In the genomic region with DNA sequence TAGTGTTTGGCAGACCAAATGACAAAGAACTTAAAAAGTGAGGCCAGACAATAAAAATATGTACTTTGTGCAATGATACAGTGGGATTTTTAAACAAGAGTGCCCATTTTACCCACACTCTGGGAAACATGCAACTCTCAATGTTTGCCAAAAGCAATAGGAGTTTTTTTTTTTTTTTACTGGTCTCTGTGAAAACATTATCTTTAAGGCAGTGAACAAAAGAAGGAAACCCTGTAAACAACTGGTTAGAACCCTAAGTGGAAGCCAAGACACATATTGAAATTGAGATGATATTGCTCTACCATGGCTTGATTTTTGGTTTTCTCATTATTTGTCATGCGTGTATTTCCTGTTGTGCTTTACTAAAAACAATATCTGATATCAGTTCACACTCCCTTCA, we compare ENCODE assay signal across 17 cellular contexts.
A peak's percentile ranks its signal among the peaks of the same experiment; 100 is the strongest.
DNase-seq lines count a peak whose midpoint lies in the region; ATAC-seq and TF ChIP-seq lines count a peak whose summit lies in the region.
"Had no signal": no experiment of that assay in that cellular context is flagged by ENCODE, and none has a peak within 500 bp of the region (broad histone marks: within the 10 kb centered on the region; RNA-seq: fewer than 3 reads in every experiment).

No MANE protein-coding gene starts in this region.

- H3K4me1 Mint-ChIP-seq in activated CD4-positive, alpha-beta T cell treated with anti-CD3 and anti-CD28 coated beads, Interleukin-2, amount 10 ng/mL, durations not matched to agents 24 days and 14 days, result peaks cover 40% of the 10 kb centered on the region
- H3K4me1 Mint-ChIP-seq in activated CD4-positive, alpha-beta T cell treated with anti-CD3 and anti-CD28 coated beads, Interleukin-2, amount 10 ng/mL, durations not matched to agents 7 days and 5 days, result peaks cover 45% of the 10 kb centered on the region
- H3K4me1 Mint-ChIP-seq in endothelial cell (ENCODE audit: unreplicated experiment), result peaks cover 30% of the 10 kb centered on the region
- peaks cover 34% of the 10 kb centered on the region for H3K4me1 Mint-ChIP-seq in activated CD8-positive, alpha-beta T cell treated with anti-CD3 and anti-CD28 coated beads for 36 hours (ENCODE audit: low read depth)

- H3K27ac Mint-ChIP-seq in activated CD4-positive, alpha-beta T cell treated with anti-CD3 and anti-CD28 coated beads, Interleukin-2, amount 10 ng/mL, durations not matched to agents 24 days and 14 days, result peak overlapping the region; percentile 13
- H3K27ac Mint-ChIP-seq in activated CD4-positive, alpha-beta T cell treated with anti-CD3 and anti-CD28 coated beads, Interleukin-2, amount 10 ng/mL, durations not matched to agents 7 days and 5 days, result no peak overlapping the region
- peak overlapping the region; percentile 61 for H3K27ac Mint-ChIP-seq in endothelial cell (ENCODE audit: unreplicated experiment)
- no peak overlapping the region for H3K27ac Mint-ChIP-seq in activated CD8-positive, alpha-beta T cell treated with anti-CD3 and anti-CD28 coated beads for 36 hours
- H3K27ac Mint-ChIP-seq: CD4-positive, CD25-positive, alpha-beta regulatory T cell had no signal

- CTCF ChIA-PET in activated CD4-positive, alpha-beta T cell treated with anti-CD3 and anti-CD28 coated beads, Interleukin-2, amount 10 ng/mL, durations not matched to agents 7 days and 5 days (lab: Charles Lee), result no interaction called here
- CTCF ChIA-PET in HEK293T (lab: Yijun Ruan, JAX), result no interaction called here
- CTCF ChIA-PET in activated CD8-positive, alpha-beta T cell treated with anti-CD3 and anti-CD28 coated beads for 36 hours (lab: Charles Lee), result no interaction called here

- ATAC-seq in HG03432 (IDR thresholded peaks at IDR 0.05; ENCODE audit: unreplicated experiment), result no peak
- ATAC-seq in activated CD8-positive, alpha-beta T cell treated with anti-CD3 and anti-CD28 coated beads for 36 hours, result no peak
- ATAC-seq: HepG2, Panc1 had no signal

- no peak for DNase-seq in activated CD4-positive, alpha-beta T cell treated with anti-CD3 and anti-CD28 coated beads, Interleukin-2, amount 10 ng/mL, durations not matched to agents 24 days and 14 days
- no peak for DNase-seq in activated CD4-positive, alpha-beta T cell treated with anti-CD3 and anti-CD28 coated beads, Interleukin-2, amount 10 ng/mL, durations not matched to agents 7 days and 5 days
- DNase-seq in endothelial cell (ENCODE audit: low spot score) (no peak), lung microvascular endothelial cell (ENCODE audit: low read depth in 2 of 2) (peak; percentile 12 to 23), HEK293T (ENCODE audit: extremely low spot score) (no peak)
- no peak for DNase-seq in activated CD8-positive, alpha-beta T cell treated with anti-CD3 and anti-CD28 coated beads for 36 hours
- DNase-seq: 8988T; CD4-positive, CD25-positive, alpha-beta regulatory T cell; Karpas-422; NCI-H1092; NCI-H1417 treated with DMSO at 0.1 percent for 48 hours; NCI-H1694 treated with DMSO at 0.1 percent for 48 hours; NCI-H526 treated with DMSO at 0.1 percent for 48 hours; SHP77 treated with DMSO at 0.1 percent for 48 hours had no signal

- intact Hi-C loops in activated CD4-positive, alpha-beta T cell treated with anti-CD3 and anti-CD28 coated beads, Interleukin-2, amount 10 ng/mL, durations not matched to agents 24 days and 14 days (cut with micrococcal nuclease), result loop anchor here (10.0 kb wide), 2 partner anchors 180 to 590 kb away; no protein-coding TSS in a partner anchor
- intact Hi-C loops in activated CD8-positive, alpha-beta T cell treated with anti-CD3 and anti-CD28 coated beads for 36 hours (cut with micrococcal nuclease), result loop anchor here (10.0 kb wide), 1 partner anchor 250 kb away; no protein-coding TSS in a partner anchor

- no peak overlapping the region for H3K4me3 Mint-ChIP-seq in activated CD4-positive, alpha-beta T cell treated with anti-CD3 and anti-CD28 coated beads, Interleukin-2, amount 10 ng/mL, durations not matched to agents 24 days and 14 days
- no peak overlapping the region for H3K4me3 Mint-ChIP-seq in activated CD4-positive, alpha-beta T cell treated with anti-CD3 and anti-CD28 coated beads, Interleukin-2, amount 10 ng/mL, durations not matched to agents 7 days and 5 days
- no peak overlapping the region for H3K4me3 Mint-ChIP-seq in endothelial cell (ENCODE audit: unreplicated experiment)
- H3K4me3 Mint-ChIP-seq in activated CD8-positive, alpha-beta T cell treated with anti-CD3 and anti-CD28 coated beads for 36 hours, result no peak overlapping the region
- H3K4me3 Mint-ChIP-seq: CD4-positive, CD25-positive, alpha-beta regulatory T cell had no signal

- TF ChIP-seq CTCF in endothelial cell (IDR thresholded peaks at IDR 0.05; ENCODE audit: unreplicated experiment), result no peak
- TF ChIP-seq CTCF in activated CD8-positive, alpha-beta T cell treated with anti-CD3 and anti-CD28 coated beads for 36 hours (IDR thresholded peaks at IDR 0.05), result no peak

- POLR2A ChIA-PET in activated CD4-positive, alpha-beta T cell treated with anti-CD3 and anti-CD28 coated beads, Interleukin-2, amount 10 ng/mL, durations not matched to agents 7 days and 5 days (lab: Charles Lee), result no interaction called here
- POLR2A ChIA-PET in HEK293T (lab: Yijun Ruan, JAX), result no interaction called here
- POLR2A ChIA-PET in activated CD8-positive, alpha-beta T cell treated with anti-CD3 and anti-CD28 coated beads for 36 hours (lab: Charles Lee), result no interaction called here

- H3K27me3 Mint-ChIP-seq in activated CD4-positive, alpha-beta T cell treated with anti-CD3 and anti-CD28 coated beads, Interleukin-2, amount 10 ng/mL, durations not matched to agents 24 days and 14 days, result peaks cover 20% of the 10 kb centered on the region
- peaks cover 44% of the 10 kb centered on the region for H3K27me3 Mint-ChIP-seq in activated CD4-positive, alpha-beta T cell treated with anti-CD3 and anti-CD28 coated beads, Interleukin-2, amount 10 ng/mL, durations not matched to agents 7 days and 5 days
- peaks cover 2% of the 10 kb centered on the region for H3K27me3 Mint-ChIP-seq in endothelial cell (ENCODE audit: unreplicated experiment)
- peaks cover 31% of the 10 kb centered on the region for H3K27me3 Mint-ChIP-seq in activated CD8-positive, alpha-beta T cell treated with anti-CD3 and anti-CD28 coated beads for 36 hours

- peaks cover 4% of the 10 kb centered on the region for H3K9me3 Mint-ChIP-seq in activated CD4-positive, alpha-beta T cell treated with anti-CD3 and anti-CD28 coated beads, Interleukin-2, amount 10 ng/mL, durations not matched to agents 24 days and 14 days
- H3K9me3 Mint-ChIP-seq in activated CD4-positive, alpha-beta T cell treated with anti-CD3 and anti-CD28 coated beads, Interleukin-2, amount 10 ng/mL, durations not matched to agents 7 days and 5 days, result peaks cover 3% of the 10 kb centered on the region
- no peaks in the 10 kb centered on the region for H3K9me3 Mint-ChIP-seq in endothelial cell (ENCODE audit: unreplicated experiment)
- no peaks in the 10 kb centered on the region for H3K9me3 Mint-ChIP-seq in activated CD8-positive, alpha-beta T cell treated with anti-CD3 and anti-CD28 coated beads for 36 hours

- peaks cover 3% of the 10 kb centered on the region for H3K36me3 Mint-ChIP-seq in activated CD4-positive, alpha-beta T cell treated with anti-CD3 and anti-CD28 coated beads, Interleukin-2, amount 10 ng/mL, durations not matched to agents 24 days and 14 days (ENCODE audit: low read depth)
- H3K36me3 Mint-ChIP-seq in activated CD4-positive, alpha-beta T cell treated with anti-CD3 and anti-CD28 coated beads, Interleukin-2, amount 10 ng/mL, durations not matched to agents 7 days and 5 days (ENCODE audit: low read depth), result peaks cover 19% of the 10 kb centered on the region
- no peaks in the 10 kb centered on the region for H3K36me3 Mint-ChIP-seq in endothelial cell (ENCODE audit: low read depth, unreplicated experiment)
- no peaks in the 10 kb centered on the region for H3K36me3 Mint-ChIP-seq in activated CD8-positive, alpha-beta T cell treated with anti-CD3 and anti-CD28 coated beads for 36 hours (ENCODE audit: low read depth)
- H3K36me3 Mint-ChIP-seq: CD4-positive, CD25-positive, alpha-beta regulatory T cell had no signal

TF ChIP-seq in HEK293T, 16 proteins besides CTCF, POLR2A, EP300 and RAD21:
- TF ChIP-seq ARNT (IDR thresholded peaks at IDR 0.05) (no peak), HDGF (IDR thresholded peaks at IDR 0.05; ENCODE audit: borderline replicate concordance) (no peak), SP1 (IDR thresholded peaks at IDR 0.05) (no peak), FOXA1 (IDR thresholded peaks at IDR 0.05) (no peak), ZNF384 (IDR thresholded peaks at IDR 0.05) (no peak), BHLHE40 (IDR thresholded peaks at IDR 0.05; ENCODE audit: borderline replicate concordance) (no peak), CTBP1 (IDR thresholded peaks at IDR 0.05; ENCODE audit: borderline replicate concordance) (no peak), L3MBTL2 (conservative IDR thresholded peaks at IDR 0.05) (no peak), FOXM1 (IDR thresholded peaks at IDR 0.05; ENCODE audit: borderline replicate concordance) (no peak)
- TF ChIP-seq, protein P1, sequence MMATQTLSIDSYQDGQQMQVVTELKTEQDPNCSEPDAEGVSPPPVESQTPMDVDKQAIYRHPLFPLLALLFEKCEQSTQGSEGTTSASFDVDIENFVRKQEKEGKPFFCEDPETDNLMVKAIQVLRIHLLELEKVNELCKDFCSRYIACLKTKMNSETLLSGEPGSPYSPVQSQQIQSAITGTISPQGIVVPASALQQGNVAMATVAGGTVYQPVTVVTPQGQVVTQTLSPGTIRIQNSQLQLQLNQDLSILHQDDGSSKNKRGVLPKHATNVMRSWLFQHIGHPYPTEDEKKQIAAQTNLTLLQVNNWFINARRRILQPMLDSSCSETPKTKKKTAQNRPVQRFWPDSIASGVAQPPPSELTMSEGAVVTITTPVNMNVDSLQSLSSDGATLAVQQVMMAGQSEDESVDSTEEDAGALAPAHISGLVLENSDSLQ (IDR thresholded peaks at IDR 0.05), result no peak

Comparison
In these comparisons a context has a peak if more than half of its experiments do, and no peak if none do; other contexts are left out.
1. H3K27ac Mint-ChIP-seq: peak in activated CD4-positive, alpha-beta T cell treated with anti-CD3 and anti-CD28 coated beads, Interleukin-2, amount 10 ng/mL, durations not matched to agents 24 days and 14 days (single experiment) and endothelial cell (single experiment); none in activated CD4-positive, alpha-beta T cell treated with anti-CD3 and anti-CD28 coated beads, Interleukin-2, amount 10 ng/mL, durations not matched to agents 7 days and 5 days (single experiment) and activated CD8-positive, alpha-beta T cell treated with anti-CD3 and anti-CD28 coated beads for 36 hours (single experiment).
2. DNase-seq: peak in lung microvascular endothelial cell (2 of 2); none in activated CD4-positive, alpha-beta T cell treated with anti-CD3 and anti-CD28 coated beads, Interleukin-2, amount 10 ng/mL, durations not matched to agents 24 days and 14 days (single experiment), activated CD4-positive, alpha-beta T cell treated with anti-CD3 and anti-CD28 coated beads, Interleukin-2, amount 10 ng/mL, durations not matched to agents 7 days and 5 days (single experiment), endothelial cell (single experiment), HEK293T (single experiment) and activated CD8-positive, alpha-beta T cell treated with anti-CD3 and anti-CD28 coated beads for 36 hours (single experiment).